8 cellular contexts compared by ENCODE assay signal in genomic region chr3:139561959-139562676, GRCh38. TPM values are rescaled to one million over a fixed set of nuclear protein-coding genes. Genes with fewer than 3 reads are reported as not detected.
DNase-seq lines count a peak whose midpoint lies in the region; ATAC-seq, FAIRE-seq and TF ChIP-seq lines count a peak whose summit lies in the region.
"Had no signal": no experiment of that assay in that cellular context is flagged by ENCODE, and none has a peak within 500 bp of the region (broad histone marks: within the 10 kb centered on the region; RNA-seq: fewer than 3 reads in every experiment).

No MANE protein-coding gene starts in this region.

- peak; percentile 60 for FAIRE-seq in GM12891 (lab: Jason Lieb, UNC)

- TF ChIP-seq POLR2A in GM12891 (IDR thresholded peaks at IDR 0.05; ENCODE audit: low read depth, low read length), result no peak

- H3K9me3 ChIP-seq in left lung, result no peaks in the 10 kb centered on the region
- H3K9me3 ChIP-seq: neutrophil had no signal

- H3K27ac ChIP-seq in brain microvascular endothelial cell, result no peak overlapping the region
- no peak overlapping the region for H3K27ac ChIP-seq in left lung
- H3K27ac ChIP-seq: neutrophil had no signal

- no peaks in the 10 kb centered on the region for H3K36me3 ChIP-seq in brain microvascular endothelial cell (replicated peaks)
- no peaks in the 10 kb centered on the region for H3K36me3 ChIP-seq in left lung
- H3K36me3 ChIP-seq: neutrophil had no signal

- ATAC-seq in left lung (peak; percentile 84), GM21447 (IDR thresholded peaks at IDR 0.05; ENCODE audit: unreplicated experiment) (no peak), GM21786 (IDR thresholded peaks at IDR 0.05; ENCODE audit: unreplicated experiment) (no peak), GM21619 (IDR thresholded peaks at IDR 0.05; ENCODE audit: unreplicated experiment) (no peak)

- H3K4me1 ChIP-seq in left lung, result no peaks in the 10 kb centered on the region

- TF ChIP-seq CTCF in brain microvascular endothelial cell (IDR thresholded peaks at IDR 0.05; ENCODE audit: low read depth, low read length, missing control alignments) (peak; percentile 87), left lung (IDR thresholded peaks at IDR 0.05) (peak; percentile 44 to 48)

- no peaks in the 10 kb centered on the region for H3K27me3 ChIP-seq in brain microvascular endothelial cell (replicated peaks)
- no peaks in the 10 kb centered on the region for H3K27me3 ChIP-seq in left lung
- H3K27me3 ChIP-seq: neutrophil had no signal

- H3K4me3 ChIP-seq in brain microvascular endothelial cell (ENCODE audit: low read depth, low read length), result no peak overlapping the region
- no peak overlapping the region for H3K4me3 ChIP-seq in left lung

- no peak for DNase-seq in GM12891 (ENCODE audit: insufficient read length, low spot score)
- DNase-seq in NCI-H2029 (lab: John Stamatoyannopoulos, UW), result peak; percentile 40
- peak; percentile 32 for DNase-seq in brain microvascular endothelial cell
- no peak for DNase-seq in left lung

- in situ Hi-C loops in brain microvascular endothelial cell (cut with HindIII; ENCODE audit: low pct_ligation_motif_present, low sequenced_read_pairs), result no loop called here

- intact Hi-C loops in left lung (cut with DNase I), result loop anchor here in 1 of 2 donors (5.0 kb wide), 1 partner anchor 135 kb away; no protein-coding TSS in a partner anchor

TF ChIP-seq in GM12891, 5 proteins besides CTCF, POLR2A, EP300 and RAD21:
- TF ChIP-seq POLR2AphosphoS5 (IDR thresholded peaks at IDR 0.05; ENCODE audit: low read depth, low read length), result no peak
- no peak for TF ChIP-seq SPI1 (IDR thresholded peaks at IDR 0.05; ENCODE audit: low read depth, low read length)
- TF ChIP-seq POU2F2 (IDR thresholded peaks at IDR 0.05; ENCODE audit: low read depth, low read length), result no peak
- TF ChIP-seq TAF1 (IDR thresholded peaks at IDR 0.05; ENCODE audit: low read depth, low read length), result no peak
- TF ChIP-seq PAX5 (IDR thresholded peaks at IDR 0.05; ENCODE audit: insufficient read depth, low read length, severe bottlenecking), result no peak

RNA-seq across cellular contexts. Expression of gene RBP1, which starts 22.6 kb away (rescaled TPM):
- 0.83 TPM for polyA plus RNA-seq in GM12891 (2012; ENCODE audit: low read depth, missing spikeins)
- 10 to 100 TPM; 14.1 to 27.6 TPM for total RNA-seq in left lung

Comparison
In these comparisons a context has a peak if more than half of its experiments do, and no peak if none do; other contexts are left out.
1. DNase-seq: peak in NCI-H2029 (single experiment) and brain microvascular endothelial cell (single experiment); none in GM12891 (single experiment) and left lung (0 of 2).